In genomic region chr1:84272401-84272800, GRCh38 we compare ENCODE assay signal across 14 cellular contexts. TPM values are rescaled to one million over a fixed set of nuclear protein-coding genes. Genes with fewer than 3 reads are reported as not detected.
DNase-seq lines count a peak whose midpoint lies in the region; ATAC-seq and TF ChIP-seq lines count a peak whose summit lies in the region.
"Had no signal": no experiment of that assay in that cellular context is flagged by ENCODE, and none has a peak within 500 bp of the region (broad histone marks: within the 10 kb centered on the region; RNA-seq: fewer than 3 reads in every experiment).

No MANE protein-coding gene starts in this region.

- H3K27ac ChIP-seq in PC-9 (peak overlapping the region; percentile 31), mammary epithelial cell (ENCODE audit: insufficient read depth, low read depth, low read length) (no peak overlapping the region), uterus (no peak overlapping the region)
- H3K27ac ChIP-seq: 22Rv1, testis had no signal

- H3K4me1 ChIP-seq in PC-9 (replicated peaks; ENCODE audit: insufficient read depth) (peaks cover 51% of the 10 kb centered on the region), mammary epithelial cell (ENCODE audit: insufficient read depth, low read length) (no peaks in the 10 kb centered on the region), uterus (no peaks in the 10 kb centered on the region)
- H3K4me1 ChIP-seq: breast epithelium, testis had no signal

- BruUV-seq in PC-9 (replicated peaks; lab: Mats Ljungman, UMichigan), result no TSS peak
- BruUV-seq in mammary epithelial cell (replicated peaks; lab: Mats Ljungman, UMichigan), result no TSS peak

- peak; percentile 83 for ATAC-seq in left colon
- no peak for ATAC-seq in GM21717 (IDR thresholded peaks at IDR 0.05; ENCODE audit: unreplicated experiment)

- peaks cover 11% of the 10 kb centered on the region; the same call in 1 of the 2 replicates for H3F3A ChIP-seq in PC-9 (ENCODE audit: insufficient read depth, low read depth)

- no peaks in the 10 kb centered on the region for H3K27me3 ChIP-seq in PC-9 (ENCODE audit: insufficient read depth, low read depth)
- no peaks in the 10 kb centered on the region for H3K27me3 ChIP-seq in mammary epithelial cell (ENCODE audit: insufficient read depth, low read length)
- H3K27me3 ChIP-seq in uterus, result no peaks in the 10 kb centered on the region
- H3K27me3 ChIP-seq: breast epithelium, testis had no signal

- no peaks in the 10 kb centered on the region for H4K20me1 ChIP-seq in PC-9 (ENCODE audit: insufficient read depth)
- no peaks in the 10 kb centered on the region for H4K20me1 ChIP-seq in mammary epithelial cell (ENCODE audit: insufficient read depth, low read length)

- intact Hi-C loops in PC-9 (cut with micrococcal nuclease; ENCODE audit: unreplicated experiment), result no loop called here
- intact Hi-C loops in left colon (cut with DNase I, micrococcal nuclease), result no loop called here
- intact Hi-C loops in mammary epithelial cell (cut with micrococcal nuclease), result no loop called here
- intact Hi-C loops in uterus (cut with DNase I; ENCODE audit: low total_unique reads), result no loop called here

- no peak for TF ChIP-seq CTCF in PC-9 (conservative IDR thresholded peaks at IDR 0.05)
- no peak for TF ChIP-seq CTCF in mammary epithelial cell (conservative IDR thresholded peaks at IDR 0.05 in 1 of 2, IDR thresholded peaks at IDR 0.05 in 1 of 2; ENCODE audit: extremely low read depth in 1 of 2, insufficient read depth in 1 of 2, low read depth in 1 of 2, low read length in 2 of 2)
- no peak for TF ChIP-seq CTCF in uterus (IDR thresholded peaks at IDR 0.05)

- 50% methylated on average over 1 of the region's 1 CpG for WGBS in mammary epithelial cell (ENCODE audit: low coverage, missing lambda C conversion rate)

- no peak overlapping the region for H3K9ac ChIP-seq in mammary epithelial cell (ENCODE audit: insufficient read depth, low read length)

- dilution Hi-C loops in mammary epithelial cell (cut with HindIII; ENCODE audit: low sequenced_read_pairs), result no loop called here

- no peaks in the 10 kb centered on the region for H3K36me3 ChIP-seq in PC-9 (ENCODE audit: low read depth)
- no peaks in the 10 kb centered on the region for H3K36me3 ChIP-seq in mammary epithelial cell (ENCODE audit: insufficient read depth, low read length)
- no peaks in the 10 kb centered on the region for H3K36me3 ChIP-seq in uterus
- H3K36me3 ChIP-seq: breast epithelium had no signal

- in situ Hi-C loops in mammary epithelial cell (cut with MboI; ENCODE audit: low sequenced_read_pairs in 2 of 2), result no loop called here

- H3K9me2 ChIP-seq in PC-9 (ENCODE audit: insufficient read depth), result no peaks in the 10 kb centered on the region

- DNase-seq in DMS79 treated with DMSO at 0.1 percent for 48 hours (lab: John Stamatoyannopoulos, UW) (peak; percentile 6), DMS79 (lab: John Stamatoyannopoulos, UW) (no peak), PC-9 (peak; percentile 39 to 80), left colon (peak; percentile 65 to 88), mammary epithelial cell (no peak), uterus (no peak), GF-D8 (lab: John Stamatoyannopoulos, UW) (no peak)
- DNase-seq: activated CD4-positive, CD25-positive, alpha-beta regulatory T cell; DND-41; GOT3; testis had no signal

- no peaks in the 10 kb centered on the region; the same call in 1 of the 2 replicates for H3K9me3 ChIP-seq in PC-9 (ENCODE audit: insufficient read depth, low read depth)
- no peaks in the 10 kb centered on the region for H3K9me3 ChIP-seq in mammary epithelial cell (replicated peaks; ENCODE audit: insufficient read depth, low read length)
- H3K9me3 ChIP-seq in uterus, result no peaks in the 10 kb centered on the region
- H3K9me3 ChIP-seq: breast epithelium, testis had no signal

- no peak overlapping the region for H3K4me3 ChIP-seq in PC-9
- no peak overlapping the region for H3K4me3 ChIP-seq in mammary epithelial cell (replicated peaks in 1 of 3; ENCODE audit: insufficient read depth in 1 of 3, low read depth in 2 of 3, low read length in 3 of 3)
- no peak overlapping the region for H3K4me3 ChIP-seq in uterus
- H3K4me3 ChIP-seq: breast epithelium, testis had no signal

- H2AFZ ChIP-seq in PC-9 (no peak overlapping the region), mammary epithelial cell (ENCODE audit: low read depth, low read length) (no peak overlapping the region)

- H3K4me2 ChIP-seq in PC-9 (peak overlapping the region; percentile 55), mammary epithelial cell (ENCODE audit: insufficient read depth, low read depth, low read length) (no peak overlapping the region)

- no peak for TF ChIP-seq POLR2A in uterus (IDR thresholded peaks at IDR 0.05)

- H3K79me2 ChIP-seq in PC-9 (ENCODE audit: low read depth) (no peaks in the 10 kb centered on the region), mammary epithelial cell (ENCODE audit: insufficient read depth, low read length) (no peaks in the 10 kb centered on the region)

- CTCF ChIA-PET in PC-9 (lab: Charles Lee), result no interaction called here
- CTCF ChIA-PET in mammary epithelial cell (lab: Charles Lee; ENCODE audit: low non-redundant PET), result no interaction called here

- POLR2A ChIA-PET in PC-9 (lab: Charles Lee; ENCODE audit: unreplicated experiment), result interaction anchor here (0.6 kb wide), 1 partner anchor 13 kb away, joined by 3 read pairs; no protein-coding TSS in a partner anchor

RNA-seq across cellular contexts. Expression of gene SAMD13, which starts 29.1 kb away (rescaled TPM):
- 0.90 and 2.5 TPM in 2 replicates for total RNA-seq in PC-9 (2021)
- total RNA-seq in left colon, result 10 to 100 TPM; 24.5 to 29.9 TPM
- total RNA-seq in mammary epithelial cell, result under 1 TPM; 0.33 to 0.80 TPM
- polyA plus RNA-seq in mammary epithelial cell, result 0.35 TPM
- polyA minus RNA-seq in mammary epithelial cell, result not detected
- 1 to 10 TPM in 2 of 4 donors, under 1 TPM in 1, not detected in 1; 0.77 to 5.7 (median 1.8) TPM for total RNA-seq in uterus

Comparison
In these comparisons a context has a peak if more than half of its experiments do, and no peak if none do; other contexts are left out.
1. DNase-seq: peak in DMS79 treated with DMSO at 0.1 percent for 48 hours (single experiment), PC-9 (2 of 2) and left colon (2 of 2); none in DMS79 (single experiment), mammary epithelial cell (single experiment), uterus (0 of 2) and GF-D8 (single experiment).